In the genomic region with DNA sequence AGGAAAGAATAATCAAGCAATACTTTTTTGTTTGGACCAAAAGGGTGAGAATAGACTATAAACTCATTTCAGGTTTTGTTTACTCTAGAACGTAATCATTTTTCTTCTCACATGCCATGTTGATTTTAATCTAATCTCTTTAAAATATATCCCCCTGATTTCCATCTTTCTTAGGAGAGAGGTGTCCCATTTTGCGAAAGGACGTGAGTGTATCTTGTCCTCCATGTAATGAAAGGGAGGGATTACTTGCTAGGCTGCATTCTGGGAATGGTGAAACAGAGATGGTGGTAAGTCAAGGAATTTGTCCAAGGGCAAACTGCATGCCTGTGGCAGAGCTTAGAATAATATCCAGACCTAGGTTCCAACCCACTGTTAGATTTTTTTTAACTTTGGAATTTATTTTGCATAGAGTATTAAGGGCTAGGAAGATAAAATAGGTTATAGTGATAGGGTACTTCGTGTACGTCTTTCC, we compare ENCODE assay signal across 8 cellular contexts. TPM values are rescaled to one million over a fixed set of nuclear protein-coding genes. Genes with fewer than 3 reads are reported as not detected.
DNase-seq lines count a peak whose midpoint lies in the region; ATAC-seq and TF ChIP-seq lines count a peak whose summit lies in the region.

No MANE protein-coding gene starts in this region.

- no peaks in the 10 kb centered on the region for H3K9me3 Mint-ChIP-seq in activated CD4-positive, alpha-beta T cell treated with anti-CD3 and anti-CD28 coated beads for 36 hours (ENCODE audit: low read depth)
- H3K9me3 Mint-ChIP-seq in activated CD8-positive, alpha-beta T cell treated with anti-CD3 and anti-CD28 coated beads for 36 hours: no peaks in the 10 kb centered on the region

- H3K4me3 ChIP-seq in subcutaneous abdominal adipose tissue (ENCODE audit: low read depth in 1 of 5, low read length in 5 of 5): no peak overlapping the region

- no peak for DNase-seq in activated CD4-positive, alpha-beta T cell treated with anti-CD3 and anti-CD28 coated beads for 36 hours
- DNase-seq in activated CD4-positive, alpha-beta T cell treated with anti-CD3 and anti-CD28 coated beads, Interleukin-2, amount 50 U/mL, for 1 hour: no peak
- no peak for DNase-seq in activated CD8-positive, alpha-beta T cell treated with anti-CD3 and anti-CD28 coated beads for 36 hours
- peak; percentile 87 for DNase-seq in hepatic stellate cell (ENCODE audit: low spot score)
- no peak for DNase-seq in GM13977 (ENCODE audit: low spot score)
- no peak for DNase-seq in RPMI8226

- H3K36me3 Mint-ChIP-seq in activated CD4-positive, alpha-beta T cell treated with anti-CD3 and anti-CD28 coated beads for 36 hours (ENCODE audit: low read depth): peaks cover 24% of the 10 kb centered on the region
- peaks cover 12% of the 10 kb centered on the region for H3K36me3 Mint-ChIP-seq in activated CD8-positive, alpha-beta T cell treated with anti-CD3 and anti-CD28 coated beads for 36 hours (ENCODE audit: low read depth)

- peaks cover 0 to 44% (median 28%) of the 10 kb centered on the region in 5 donors for H3K4me1 ChIP-seq in subcutaneous abdominal adipose tissue (ENCODE audit: control insufficient read depth in 5 of 5, insufficient read depth in 5 of 5, low read length in 5 of 5)

- H3K9ac ChIP-seq in subcutaneous abdominal adipose tissue (ENCODE audit: low read length in 5 of 5): peak overlapping the region in 1 of 5 donors; percentile 95

- intact Hi-C loops in activated CD4-positive, alpha-beta T cell treated with anti-CD3 and anti-CD28 coated beads for 36 hours (cut with DNase I, micrococcal nuclease): loop anchor here in 1 of 2 experiments (5.0 kb wide), 1 partner anchor 1671 kb away; the partner anchor contains the start of gene TUBGCP3
- intact Hi-C loops in activated CD8-positive, alpha-beta T cell treated with anti-CD3 and anti-CD28 coated beads for 36 hours (cut with micrococcal nuclease): loop anchor here (5.0 kb wide), 1 partner anchor 51 kb away; no protein-coding TSS in a partner anchor

- peak overlapping the region; percentile 99 for H3K27ac ChIP-seq in subcutaneous abdominal adipose tissue (ENCODE audit: low read depth, low read length)

- ATAC-seq in activated CD4-positive, alpha-beta T cell treated with anti-CD3 and anti-CD28 coated beads for 36 hours: no peak
- no peak for ATAC-seq in activated CD8-positive, alpha-beta T cell treated with anti-CD3 and anti-CD28 coated beads for 36 hours
- ATAC-seq in GM18868 (IDR thresholded peaks at IDR 0.05; ENCODE audit: unreplicated experiment): no peak

- peak overlapping the region; percentile 63 for H3K27ac Mint-ChIP-seq in activated CD4-positive, alpha-beta T cell treated with anti-CD3 and anti-CD28 coated beads for 36 hours
- H3K27ac Mint-ChIP-seq in activated CD8-positive, alpha-beta T cell treated with anti-CD3 and anti-CD28 coated beads for 36 hours: peak overlapping the region; percentile 21

- no peaks in the 10 kb centered on the region for H3K36me3 ChIP-seq in subcutaneous abdominal adipose tissue (ENCODE audit: control insufficient read depth in 5 of 5, insufficient read depth in 5 of 5, low read length in 5 of 5)

- POLR2A ChIA-PET in activated CD4-positive, alpha-beta T cell treated with anti-CD3 and anti-CD28 coated beads for 36 hours (lab: Charles Lee): interaction anchor here (0.6 kb wide), 1 partner anchor 150 kb away, joined by 9 read pairs; no protein-coding TSS in a partner anchor
- POLR2A ChIA-PET in activated CD8-positive, alpha-beta T cell treated with anti-CD3 and anti-CD28 coated beads for 36 hours (lab: Charles Lee): no interaction called here

- H3K4me3 Mint-ChIP-seq in activated CD4-positive, alpha-beta T cell treated with anti-CD3 and anti-CD28 coated beads for 36 hours: peak overlapping the region; percentile 92
- H3K4me3 Mint-ChIP-seq in activated CD8-positive, alpha-beta T cell treated with anti-CD3 and anti-CD28 coated beads for 36 hours: peak overlapping the region; percentile 90

- H3K9me3 ChIP-seq in subcutaneous abdominal adipose tissue (ENCODE audit: control insufficient read depth in 5 of 5, low read length in 5 of 5): no peaks in the 10 kb centered on the region

- no peak for TF ChIP-seq CTCF in activated CD8-positive, alpha-beta T cell treated with anti-CD3 and anti-CD28 coated beads for 36 hours (IDR thresholded peaks at IDR 0.05)
- TF ChIP-seq CTCF in GM13977 (IDR thresholded peaks at IDR 0.05; ENCODE audit: extremely low read depth, insufficient read depth, missing control alignments): no peak

- CTCF ChIA-PET in activated CD4-positive, alpha-beta T cell treated with anti-CD3 and anti-CD28 coated beads for 36 hours (lab: Charles Lee): no interaction called here
- CTCF ChIA-PET in activated CD8-positive, alpha-beta T cell treated with anti-CD3 and anti-CD28 coated beads for 36 hours (lab: Charles Lee): no interaction called here

- H3K27me3 ChIP-seq in subcutaneous abdominal adipose tissue (ENCODE audit: control insufficient read depth in 5 of 5, insufficient read depth in 4 of 5, low read length in 5 of 5): peaks cover 0 to 6% (median 2%) of the 10 kb centered on the region in 5 donors

- H3K4me1 Mint-ChIP-seq in activated CD4-positive, alpha-beta T cell treated with anti-CD3 and anti-CD28 coated beads for 36 hours: peaks cover 39% of the 10 kb centered on the region
- H3K4me1 Mint-ChIP-seq in activated CD8-positive, alpha-beta T cell treated with anti-CD3 and anti-CD28 coated beads for 36 hours (ENCODE audit: low read depth): peaks cover 38% of the 10 kb centered on the region

- H3K27me3 Mint-ChIP-seq in activated CD4-positive, alpha-beta T cell treated with anti-CD3 and anti-CD28 coated beads for 36 hours: no peaks in the 10 kb centered on the region
- H3K27me3 Mint-ChIP-seq in activated CD8-positive, alpha-beta T cell treated with anti-CD3 and anti-CD28 coated beads for 36 hours: peaks cover 4% of the 10 kb centered on the region

- in situ Hi-C loops in GM13977 (cut with MboI; ENCODE audit: low pct_unique_long_range_greater_than_20kb, low sequenced_read_pairs, unreplicated experiment): loop anchor here (25.0 kb wide), 1 partner anchor 296 kb away; no protein-coding TSS in a partner anchor

RNA-seq across cellular contexts. Expression of gene ANKRD10, which starts 1.8 kb away (rescaled TPM):
- total RNA-seq in activated CD4-positive, alpha-beta T cell treated with anti-CD3 and anti-CD28 coated beads for 36 hours: 10 to 100 TPM; 65.1 to 91.8 TPM
- 10 to 100 TPM; 81.6 to 86.1 TPM for total RNA-seq in activated CD8-positive, alpha-beta T cell treated with anti-CD3 and anti-CD28 coated beads for 36 hours
